In the genomic region with DNA sequence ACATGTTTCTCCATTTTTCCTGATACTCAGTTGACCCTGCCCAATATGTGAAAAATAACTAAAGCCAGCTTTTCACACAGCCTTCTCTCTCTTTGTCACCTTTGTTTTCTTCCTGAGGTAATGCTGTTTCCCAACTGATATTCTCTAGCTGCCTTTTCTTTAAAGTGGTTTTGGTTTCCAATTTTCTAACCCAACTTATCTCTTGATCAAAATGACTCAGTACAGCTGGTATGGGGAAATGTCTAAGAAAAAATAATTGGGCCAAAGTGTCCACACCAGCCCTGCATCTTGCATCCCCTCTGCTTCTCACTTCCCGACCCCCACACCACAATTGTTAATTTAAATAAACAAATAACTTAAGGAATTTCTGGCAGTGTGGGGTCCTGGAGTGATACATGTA, we compare ENCODE assay signal across 11 cellular contexts.
A peak's percentile ranks its signal among the peaks of the same experiment; 100 is the strongest.
DNase-seq lines count a peak whose midpoint lies in the region; ATAC-seq and TF ChIP-seq lines count a peak whose summit lies in the region.
"Had no signal": no experiment of that assay in that cellular context is flagged by ENCODE, and none has a peak within 500 bp of the region (broad histone marks: within the 10 kb centered on the region; RNA-seq: fewer than 3 reads in every experiment).

No MANE protein-coding gene starts in this region.

- H3K9me3 ChIP-seq in mammary epithelial cell (replicated peaks; ENCODE audit: insufficient read depth, low read length) = no peaks in the 10 kb centered on the region

- H3K79me2 ChIP-seq in ACC112 (ENCODE audit: control insufficient read depth, insufficient read depth, low read length, unreplicated experiment) (no peaks in the 10 kb centered on the region), mammary epithelial cell (ENCODE audit: insufficient read depth, low read length) (no peaks in the 10 kb centered on the region)
- H3K79me2 ChIP-seq: parathyroid adenoma had no signal

- no peak overlapping the region for H3K4me3 Mint-ChIP-seq in activated T-cell treated with anti-CD3 and anti-CD28 coated beads, Interleukin-2, amount 50 U/mL, for 72 hours
- H3K4me3 Mint-ChIP-seq: B cell had no signal

- no peak overlapping the region for H3K27ac Mint-ChIP-seq in activated T-cell treated with anti-CD3 and anti-CD28 coated beads, Interleukin-2, amount 50 U/mL, for 72 hours
- H3K27ac Mint-ChIP-seq: B cell had no signal

- no peak overlapping the region for H3K9ac ChIP-seq in mammary epithelial cell (ENCODE audit: insufficient read depth, low read length)
- H3K9ac ChIP-seq: parathyroid adenoma had no signal

- H3K4me3 ChIP-seq in ACC112 (ENCODE audit: low read depth, low read length) = peak overlapping the region; percentile 17; the same call in 1 of the 2 replicates
- H3K4me3 ChIP-seq in mammary epithelial cell (replicated peaks in 1 of 3; ENCODE audit: insufficient read depth in 1 of 3, low read depth in 2 of 3, low read length in 3 of 3) = no peak overlapping the region

- peak overlapping the region; percentile 85 for H3K27ac ChIP-seq in ACC112 (ENCODE audit: low read depth, low read length)
- H3K27ac ChIP-seq in mammary epithelial cell (ENCODE audit: insufficient read depth, low read depth, low read length) = no peak overlapping the region
- H3K27ac ChIP-seq: parathyroid adenoma had no signal

- intact Hi-C loops in mammary epithelial cell (cut with micrococcal nuclease) = no loop called here
- intact Hi-C loops in Right ventricle myocardium inferior (cut with DNase I) = no loop called here

- WGBS in mammary epithelial cell (ENCODE audit: low coverage, missing lambda C conversion rate) = 100% methylated on average over 1 of the region's 1 CpG

- TF ChIP-seq CTCF in mammary epithelial cell (conservative IDR thresholded peaks at IDR 0.05 in 1 of 2, IDR thresholded peaks at IDR 0.05 in 1 of 2; ENCODE audit: extremely low read depth in 1 of 2, insufficient read depth in 1 of 2, low read depth in 1 of 2, low read length in 2 of 2) = no peak

- peaks cover 53% of the 10 kb centered on the region for H3K4me1 ChIP-seq in ACC112 (ENCODE audit: control insufficient read depth, insufficient read depth, low read length, unreplicated experiment)
- peaks cover 24% of the 10 kb centered on the region for H3K4me1 ChIP-seq in mammary epithelial cell (ENCODE audit: insufficient read depth, low read length)
- H3K4me1 ChIP-seq: parathyroid adenoma had no signal

- in situ Hi-C loops in mammary epithelial cell (cut with MboI; ENCODE audit: low sequenced_read_pairs in 2 of 2) = no loop called here

- H3K9me3 Mint-ChIP-seq in activated T-cell treated with anti-CD3 and anti-CD28 coated beads, Interleukin-2, amount 50 U/mL, for 72 hours = peaks cover 0 to 1% of the 10 kb centered on the region in 2 donors

- no peaks in the 10 kb centered on the region for H3K36me3 Mint-ChIP-seq in activated T-cell treated with anti-CD3 and anti-CD28 coated beads, Interleukin-2, amount 50 U/mL, for 72 hours (ENCODE audit: insufficient read depth in 2 of 2)

- CTCF ChIA-PET in mammary epithelial cell (lab: Charles Lee; ENCODE audit: low non-redundant PET) = no interaction called here

- H2AFZ ChIP-seq in ACC112 (ENCODE audit: low read length, unreplicated experiment) = no peak overlapping the region
- no peak overlapping the region for H2AFZ ChIP-seq in mammary epithelial cell (ENCODE audit: low read depth, low read length)
- H2AFZ ChIP-seq: parathyroid adenoma had no signal

- no peaks in the 10 kb centered on the region for H4K20me1 ChIP-seq in mammary epithelial cell (ENCODE audit: insufficient read depth, low read length)

- H3K27me3 ChIP-seq in ACC112 (ENCODE audit: insufficient read depth, low read length) (no peaks in the 10 kb centered on the region), mammary epithelial cell (ENCODE audit: insufficient read depth, low read length) (no peaks in the 10 kb centered on the region)

- peak; percentile 45 for ATAC-seq in GM19452 (IDR thresholded peaks at IDR 0.05; ENCODE audit: unreplicated experiment)
- ATAC-seq in Right ventricle myocardium inferior = no peak
- ATAC-seq in activated T-cell treated with anti-CD3 and anti-CD28 coated beads, Interleukin-2, amount 50 U/mL, for 72 hours (replicated peaks in 1 of 2) = no peak
- ATAC-seq in GM21526 (IDR thresholded peaks at IDR 0.05; ENCODE audit: low FRiP score, unreplicated experiment) = no peak

- no peak overlapping the region for H3K4me2 ChIP-seq in mammary epithelial cell (ENCODE audit: insufficient read depth, low read depth, low read length)

- dilution Hi-C loops in mammary epithelial cell (cut with HindIII; ENCODE audit: low sequenced_read_pairs) = no loop called here

- no TSS peak for BruUV-seq in mammary epithelial cell (replicated peaks; lab: Mats Ljungman, UMichigan)

- no peaks in the 10 kb centered on the region for H3K27me3 Mint-ChIP-seq in activated T-cell treated with anti-CD3 and anti-CD28 coated beads, Interleukin-2, amount 50 U/mL, for 72 hours (ENCODE audit: low read depth)
- H3K27me3 Mint-ChIP-seq: B cell had no signal

- H3K36me3 ChIP-seq in ACC112 (ENCODE audit: insufficient read depth, low read length) (no peaks in the 10 kb centered on the region), mammary epithelial cell (ENCODE audit: insufficient read depth, low read length) (peaks cover 2% of the 10 kb centered on the region)

- no peaks in the 10 kb centered on the region for H3K4me1 Mint-ChIP-seq in activated T-cell treated with anti-CD3 and anti-CD28 coated beads, Interleukin-2, amount 50 U/mL, for 72 hours (ENCODE audit: low read depth)
- H3K4me1 Mint-ChIP-seq: B cell had no signal

- peak; percentile 72 for DNase-seq in HT1080 (ENCODE audit: low read depth)
- DNase-seq in mammary epithelial cell = peak; percentile 62
- no peak for DNase-seq in Right ventricle myocardium inferior (ENCODE audit: missing footprints)
- no peak for DNase-seq in activated T-cell treated with anti-CD3 and anti-CD28 coated beads, Interleukin-2, amount 50 U/mL, for 72 hours
- no peak for DNase-seq in NCI-H128 (lab: John Stamatoyannopoulos, UW; ENCODE audit: unreplicated experiment)
- DNase-seq: NCI-H2029 treated with DMSO at 0.1 percent for 48 hours had no signal

Comparison
In these comparisons a context has a peak if more than half of its experiments do, and no peak if none do; other contexts are left out.
1. DNase-seq: peak in HT1080 (single experiment) and mammary epithelial cell (single experiment); none in Right ventricle myocardium inferior (single experiment), activated T-cell treated with anti-CD3 and anti-CD28 coated beads, Interleukin-2, amount 50 U/mL, for 72 hours (0 of 2) and NCI-H128 (single experiment).